10 cellular contexts compared by ENCODE assay signal in the genomic region with DNA sequence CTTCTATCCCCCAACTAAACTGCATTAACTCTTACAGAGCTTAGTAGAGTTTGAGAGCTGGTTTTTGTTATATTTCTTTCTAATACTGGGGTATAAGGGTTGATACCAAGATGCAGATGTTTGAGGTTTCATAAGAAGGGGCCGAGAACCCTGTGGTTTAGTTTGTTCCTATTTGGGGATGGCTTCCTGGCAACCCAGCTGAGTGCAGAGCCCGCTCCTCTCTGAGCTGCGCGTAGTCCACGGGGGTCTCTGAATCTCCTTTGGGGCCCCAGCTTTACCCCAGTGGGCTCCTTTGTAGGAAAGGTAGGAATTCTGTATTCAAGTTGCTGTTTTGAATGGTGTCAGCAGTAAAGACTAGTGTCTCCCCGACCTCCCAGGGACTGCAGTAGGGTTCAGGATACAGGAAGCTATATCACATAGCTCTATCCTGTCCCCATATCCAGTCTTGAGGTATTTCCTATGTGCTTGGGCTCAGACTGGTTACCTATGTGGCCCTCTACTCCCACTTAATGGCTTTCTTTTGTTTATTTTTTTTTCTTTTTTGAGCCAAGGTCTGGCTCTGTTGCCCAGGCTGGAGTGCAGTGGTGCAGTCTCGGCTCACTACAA. TPM values are rescaled to one million over a fixed set of nuclear protein-coding genes. Genes with fewer than 3 reads are reported as not detected.
DNase-seq lines count a peak whose midpoint lies in the region; ATAC-seq and TF ChIP-seq lines count a peak whose summit lies in the region.
"Had no signal": no experiment of that assay in that cellular context is flagged by ENCODE, and none has a peak within 500 bp of the region (broad histone marks: within the 10 kb centered on the region; RNA-seq: fewer than 3 reads in every experiment).

No MANE protein-coding gene starts in this region.

- DNase-seq in Right ventricle myocardium inferior (ENCODE audit: missing footprints) (no peak), left ventricle myocardium inferior (no peak), transverse colon (peak; percentile 31), progenitor cell of endocrine pancreas (ENCODE audit: low spot score, unreplicated experiment) (no peak), omental fat pad (ENCODE audit: low spot score) (no peak), HUDEP-2 (lab: John Stamatoyannopoulos, UW; ENCODE audit: unreplicated experiment in 76 of 76) (no peak)
- DNase-seq: activated gamma-delta T cell treated with Interleukin-2 at 50 U/mL for 16 hours had no signal

- H3K9ac ChIP-seq in SU-DHL-6 (ENCODE audit: low read length) = peak overlapping the region; percentile 2; the same call in 1 of the 2 replicates

- H3K4me3 ChIP-seq in left ventricle myocardium inferior (no peak overlapping the region), SU-DHL-6 (ENCODE audit: insufficient read depth, low read length, poor library complexity, severe bottlenecking) (peak overlapping the region; percentile 7), transverse colon (no peak overlapping the region)
- H3K4me3 ChIP-seq: pancreas had no signal

- ATAC-seq in Right ventricle myocardium inferior (peak; percentile 51), HG02852 (IDR thresholded peaks at IDR 0.05; ENCODE audit: unreplicated experiment) (peak; percentile 61), omental fat pad (ENCODE audit: low FRiP score) (no peak)

- peak overlapping the region; percentile 41 for H3K4me2 ChIP-seq in SU-DHL-6 (ENCODE audit: low read depth, low read length, poor library complexity, severe bottlenecking)

- H3F3A ChIP-seq in SU-DHL-6 (ENCODE audit: insufficient read depth) = 0 out of 2 replicates have a peak, but pooled peaks cover 5% of the 10 kb centered on the region

- no peaks in the 10 kb centered on the region for H3K9me2 ChIP-seq in SU-DHL-6 (replicated peaks; ENCODE audit: insufficient read depth, low read length)

- H3K9me3 Mint-ChIP-seq in progenitor cell of endocrine pancreas (ENCODE audit: low read depth) = peaks cover 10% of the 10 kb centered on the region

- H3K27ac Mint-ChIP-seq in progenitor cell of endocrine pancreas = no peak overlapping the region

- H3K27me3 ChIP-seq in left ventricle myocardium inferior (ENCODE audit: low read depth) (no peaks in the 10 kb centered on the region), SU-DHL-6 (ENCODE audit: low read length) (no peaks in the 10 kb centered on the region), transverse colon (no peaks in the 10 kb centered on the region)
- H3K27me3 ChIP-seq: pancreas had no signal

- no peak overlapping the region for H3K27ac ChIP-seq in left ventricle myocardium inferior (replicated peaks)
- peak overlapping the region; percentile 54 for H3K27ac ChIP-seq in SU-DHL-6 (ENCODE audit: low read depth, low read length)
- H3K27ac ChIP-seq in transverse colon = peak overlapping the region; percentile 51 to 70 (median 57)

- peaks cover 17% of the 10 kb centered on the region for H3K4me1 Mint-ChIP-seq in progenitor cell of endocrine pancreas (ENCODE audit: low read depth)

- H3K36me3 Mint-ChIP-seq in progenitor cell of endocrine pancreas (ENCODE audit: insufficient read depth) = peaks cover 12% of the 10 kb centered on the region

- intact Hi-C loops in Right ventricle myocardium inferior (cut with DNase I) (no loop called here), left ventricle myocardium inferior (cut with micrococcal nuclease) (no loop called here), transverse colon (cut with DNase I; ENCODE audit: low total_unique reads) (no loop called here)

- WGBS in transverse colon (ENCODE audit: low coverage in 1 of 2), 2 donors = 66% methylated on average over 7 of the region's 7 CpGs; no CpG with 5 or more reads in 1 of the 2 donors

- no peak overlapping the region for H2AFZ ChIP-seq in SU-DHL-6 (ENCODE audit: low read depth, low read length, severe bottlenecking)

- no peak overlapping the region for H3K4me3 Mint-ChIP-seq in progenitor cell of endocrine pancreas (ENCODE audit: low read depth)

- H3K9me3 ChIP-seq in left ventricle myocardium inferior (replicated peaks) (peaks cover 15% of the 10 kb centered on the region), SU-DHL-6 (ENCODE audit: insufficient read depth, low read length) (no peaks in the 10 kb centered on the region), transverse colon (peaks cover 6 to 7% of the 10 kb centered on the region in 2 donors)
- H3K9me3 ChIP-seq: pancreas had no signal

- H3K36me3 ChIP-seq in left ventricle myocardium inferior (no peaks in the 10 kb centered on the region), SU-DHL-6 (ENCODE audit: low read length) (no peaks in the 10 kb centered on the region), transverse colon (no peaks in the 10 kb centered on the region)
- H3K36me3 ChIP-seq: pancreas had no signal

- TF ChIP-seq CTCF in left ventricle myocardium inferior (IDR thresholded peaks at IDR 0.05; ENCODE audit: borderline replicate concordance) = no peak
- no peak for TF ChIP-seq CTCF in SU-DHL-6 (IDR thresholded peaks at IDR 0.05; ENCODE audit: insufficient read depth, low read length, poor library complexity, severe bottlenecking)
- no peak for TF ChIP-seq CTCF in transverse colon (IDR thresholded peaks at IDR 0.05)
- TF ChIP-seq CTCF in progenitor cell of endocrine pancreas (IDR thresholded peaks at IDR 0.05; ENCODE audit: unreplicated experiment) = no peak
- no peak for TF ChIP-seq CTCF in omental fat pad (IDR thresholded peaks at IDR 0.05)

- H3K27me3 Mint-ChIP-seq in progenitor cell of endocrine pancreas = no peaks in the 10 kb centered on the region

- TF ChIP-seq EP300 in transverse colon (IDR thresholded peaks at IDR 0.05; ENCODE audit: low read depth) = no peak

- in situ Hi-C loops in transverse colon (cut with MboI; ENCODE audit: low pct_ligation_motif_present in 1 of 4, low pct_unique_long_range_greater_than_20kb in 1 of 4, low sequenced_read_pairs in 3 of 4) = no loop called here

- H3K4me1 ChIP-seq in left ventricle myocardium inferior (peaks cover 3% of the 10 kb centered on the region), transverse colon (peaks cover 0 to 19% (median 0%) of the 10 kb centered on the region in 4 donors)
- H3K4me1 ChIP-seq: pancreas had no signal

- H4K20me1 ChIP-seq in SU-DHL-6 (ENCODE audit: low read depth, low read length) = no peaks in the 10 kb centered on the region

- TF ChIP-seq POLR2A in transverse colon (IDR thresholded peaks at IDR 0.05) = no peak

- H3K79me2 ChIP-seq in SU-DHL-6 (ENCODE audit: insufficient read depth, low read length) = no peaks in the 10 kb centered on the region

RNA-seq across cellular contexts. Expression of a gene that starts 25.4 kb away (rescaled TPM):
- total RNA-seq in Right ventricle myocardium inferior (3.0 TPM), left ventricle myocardium inferior (2.5 TPM), transverse colon (10 to 100 TPM in 1 of 4 donors, 1 to 10 TPM in 3; 3.3 to 12.7 (median 6.8) TPM), progenitor cell of endocrine pancreas (25.4 and 25.7 TPM in 2 replicates), omental fat pad (10 to 100 TPM in 2 of 4 donors, 1 to 10 TPM in 2; 4.2 to 42.7 (median 8.6) TPM)
